Comparison of ENCODE assay signal across 38 cellular contexts in genomic region chr7:1914743-1915142, GRCh38.
"Had no signal": no experiment of that assay in that cellular context is flagged by ENCODE, and none has a peak within 500 bp of the region (broad histone marks: within the 10 kb centered on the region; RNA-seq: fewer than 3 reads in every experiment).

No MANE protein-coding gene starts in this region.

- FAIRE-seq: bronchial epithelial cell, TTC549 had no signal

- H3K27ac Mint-ChIP-seq: activated CD4-positive, alpha-beta memory T cell treated with anti-CD3 and anti-CD28 coated beads for 36 hours; activated CD4-positive, alpha-beta T cell treated with anti-CD3 and anti-CD28 coated beads for 36 hours; activated naive CD4-positive, alpha-beta T cell treated with anti-CD3 and anti-CD28 coated beads, Interleukin-2, amount 10 ng/mL, durations not matched to agents 7 days and 5 days; activated naive CD8-positive, alpha-beta T cell; activated naive CD8-positive, alpha-beta T cell treated with anti-CD3 and anti-CD28 coated beads, Interleukin-2, amount 50 U/mL, for 24 hours; activated T-helper 1 cell treated with anti-CD3 and anti-CD28 coated beads, Interleukin-12 subunit alpha, Interleukin-12 subunit beta, Interleukin-2, Interleukin-4 antibody, amounts not matched to agents 30 ng/mL and 10 ng/mL and 1 ng/mL, durations not matched to agents 14 hours and 24 hours and 36 hours had no signal

- H3K27me3 Mint-ChIP-seq: activated CD4-positive, alpha-beta memory T cell treated with anti-CD3 and anti-CD28 coated beads for 36 hours; activated CD4-positive, alpha-beta T cell treated with anti-CD3 and anti-CD28 coated beads for 36 hours; activated naive CD8-positive, alpha-beta T cell; activated naive CD8-positive, alpha-beta T cell treated with anti-CD3 and anti-CD28 coated beads, Interleukin-2, amount 50 U/mL, for 24 hours; brain had no signal

- H3K9me3 Mint-ChIP-seq: activated CD4-positive, alpha-beta memory T cell treated with anti-CD3 and anti-CD28 coated beads for 36 hours; activated naive CD4-positive, alpha-beta T cell treated with anti-CD3 and anti-CD28 coated beads, Interleukin-2, amount 10 ng/mL, durations not matched to agents 7 days and 5 days; activated naive CD8-positive, alpha-beta T cell treated with anti-CD3 and anti-CD28 coated beads, Interleukin-2, amount 50 U/mL, for 24 hours; activated T-cell treated with anti-CD3 and anti-CD28 coated beads, Interleukin-2, amount 50 U/mL, for 4 hours; activated T-helper 1 cell treated with anti-CD3 and anti-CD28 coated beads, Interleukin-12 subunit alpha, Interleukin-12 subunit beta, Interleukin-2, Interleukin-4 antibody, amounts not matched to agents 30 ng/mL and 10 ng/mL and 1 ng/mL, durations not matched to agents 14 hours and 24 hours and 36 hours; brain had no signal

- H3K27me3 ChIP-seq: MG63, Peyer's patch had no signal

- H3K9me3 ChIP-seq: MG63, Peyer's patch had no signal

- ATAC-seq: activated CD4-positive, alpha-beta T cell treated with anti-CD3 and anti-CD28 coated beads for 36 hours; activated CD4-positive, CD25-positive, alpha-beta regulatory T cell treated with anti-CD3 and anti-CD28 coated beads, Interleukin-2, amount 50 U/mL, for 24 hours; activated naive CD8-positive, alpha-beta T cell treated with anti-CD3 and anti-CD28 coated beads, Interleukin-2, amount 50 U/mL, for 24 hours; activated T-cell treated with anti-CD3 and anti-CD28 coated beads, Interleukin-2, amount 50 U/mL, for 4 hours; PC-3; SK-N-SH treated with all-trans-retinoic acid at 6 μM for 48 hours had no signal

- DNase-seq: activated CD4-positive, alpha-beta memory T cell treated with anti-CD3 and anti-CD28 coated beads for 36 hours; activated CD4-positive, alpha-beta T cell treated with anti-CD3 and anti-CD28 coated beads for 36 hours; activated CD4-positive, alpha-beta T cell treated with anti-CD3 and anti-CD28 coated beads, Interleukin-2, amount 50 U/mL, for 1 hour; activated CD8-positive, alpha-beta memory T cell treated with anti-CD3 and anti-CD28 coated beads, Interleukin-2, amount 50 U/mL, for 4 hours; activated gamma-delta T cell treated with Interleukin-2 at 50 U/mL for 16 hours; activated naive CD4-positive, alpha-beta T cell treated with anti-CD3 and anti-CD28 coated beads, Interleukin-2, amount 10 ng/mL, durations not matched to agents 7 days and 5 days; activated naive CD8-positive, alpha-beta T cell treated with anti-CD3 and anti-CD28 coated beads, Interleukin-2, amount 50 U/mL, for 24 hours; activated T-cell treated with anti-CD3 and anti-CD28 coated beads for 4 hours; activated T-cell treated with anti-CD3 and anti-CD28 coated beads, Interleukin-2, amount 50 U/mL, for 4 hours; anterior cingulate cortex; central memory CD4-positive, alpha-beta T cell; Kasumi-1; KG1; MG63; NCI-H1048; NCI-H1105 treated with DMSO at 0.1 percent for 48 hours; NCI-H1436; NCI-H1694; NCI-H1930; NCI-H2081 treated with DMSO at 0.1 percent for 48 hours; NCI-H226; NCI-H446 treated with DMSO at 0.1 percent for 48 hours; NCI-H524; NK-92 treated with Interleukin-12 subunit alpha and Interleukin-12 subunit beta, amount 100 ng/mL, for 24 hours; PC-3; Peyer's patch; RPMI8226; SIG-M5; T-helper 1 cell; T-helper 2 cell; T1000 had no signal

- H3K36me3 Mint-ChIP-seq: activated CD4-positive, alpha-beta memory T cell treated with anti-CD3 and anti-CD28 coated beads for 36 hours; brain had no signal

- H3K4me3 Mint-ChIP-seq: activated CD4-positive, alpha-beta memory T cell treated with anti-CD3 and anti-CD28 coated beads for 36 hours; activated CD4-positive, alpha-beta T cell treated with anti-CD3 and anti-CD28 coated beads for 36 hours; activated naive CD4-positive, alpha-beta T cell treated with anti-CD3 and anti-CD28 coated beads, Interleukin-2, amount 10 ng/mL, durations not matched to agents 7 days and 5 days; activated naive CD8-positive, alpha-beta T cell; activated naive CD8-positive, alpha-beta T cell treated with anti-CD3 and anti-CD28 coated beads, Interleukin-2, amount 50 U/mL, for 24 hours; activated T-cell treated with anti-CD3 and anti-CD28 coated beads, Interleukin-2, amount 50 U/mL, for 4 hours; activated T-helper 1 cell treated with anti-CD3 and anti-CD28 coated beads, Interleukin-12 subunit alpha, Interleukin-12 subunit beta, Interleukin-2, Interleukin-4 antibody, amounts not matched to agents 30 ng/mL and 10 ng/mL and 1 ng/mL, durations not matched to agents 14 hours and 24 hours and 36 hours; brain had no signal

- H3K36me3 ChIP-seq: MG63, Peyer's patch had no signal

- H3K4me3 ChIP-seq: MG63, Peyer's patch had no signal

- H3K27ac ChIP-seq: Peyer's patch had no signal
